In the genomic region with DNA sequence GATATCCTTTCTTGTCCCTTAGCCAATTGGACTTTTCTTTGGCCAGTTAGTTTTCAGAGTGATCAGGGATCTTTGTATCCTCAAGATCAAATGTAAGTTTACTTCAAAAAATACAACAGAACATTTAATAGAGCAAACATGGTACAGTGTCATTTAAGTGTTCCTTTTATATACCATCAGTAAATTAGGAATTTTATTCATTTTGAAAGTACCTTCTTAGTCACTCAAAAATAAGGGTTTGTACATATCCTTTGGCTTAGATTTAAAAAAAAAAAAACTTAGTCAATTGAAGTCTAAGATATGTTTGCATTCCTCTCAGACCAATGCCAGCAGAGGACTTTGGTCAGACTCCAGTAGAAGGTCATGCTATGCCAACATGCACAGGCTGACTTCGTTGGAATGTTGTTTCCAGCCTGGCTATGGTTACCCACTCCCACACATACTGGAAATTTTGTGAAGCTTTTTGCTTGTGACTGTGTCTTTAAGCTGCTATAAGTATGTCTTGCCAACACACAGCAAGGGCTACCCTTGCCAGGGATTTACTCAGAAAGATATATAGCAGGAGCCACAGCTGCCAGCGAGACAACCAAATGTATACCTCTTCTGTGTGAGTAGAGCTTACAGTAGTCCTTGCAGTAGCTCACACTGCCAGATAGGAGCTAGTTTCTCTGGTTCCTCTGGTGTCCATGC, we compare ENCODE assay signal across 1 cellular context.
TF ChIP-seq lines count a peak whose summit lies in the region.

No MANE protein-coding gene starts in this region.

TF ChIP-seq in GM12878, 131 proteins besides CTCF, POLR2A, EP300 and RAD21:
- no peak for TF ChIP-seq ZNF217 (IDR thresholded peaks at IDR 0.05)
- TF ChIP-seq JUNB (IDR thresholded peaks at IDR 0.05), result peak; percentile 90
- no peak for TF ChIP-seq ASH2L (IDR thresholded peaks at IDR 0.05; ENCODE audit: borderline replicate concordance, low read depth)
- 0 out of 2 replicates have a peak, but pooled peaks have one; percentile 42 for TF ChIP-seq MEF2A (IDR thresholded peaks at IDR 0.05; ENCODE audit: insufficient read depth, low read depth, low read length)
- TF ChIP-seq, protein P1, sequence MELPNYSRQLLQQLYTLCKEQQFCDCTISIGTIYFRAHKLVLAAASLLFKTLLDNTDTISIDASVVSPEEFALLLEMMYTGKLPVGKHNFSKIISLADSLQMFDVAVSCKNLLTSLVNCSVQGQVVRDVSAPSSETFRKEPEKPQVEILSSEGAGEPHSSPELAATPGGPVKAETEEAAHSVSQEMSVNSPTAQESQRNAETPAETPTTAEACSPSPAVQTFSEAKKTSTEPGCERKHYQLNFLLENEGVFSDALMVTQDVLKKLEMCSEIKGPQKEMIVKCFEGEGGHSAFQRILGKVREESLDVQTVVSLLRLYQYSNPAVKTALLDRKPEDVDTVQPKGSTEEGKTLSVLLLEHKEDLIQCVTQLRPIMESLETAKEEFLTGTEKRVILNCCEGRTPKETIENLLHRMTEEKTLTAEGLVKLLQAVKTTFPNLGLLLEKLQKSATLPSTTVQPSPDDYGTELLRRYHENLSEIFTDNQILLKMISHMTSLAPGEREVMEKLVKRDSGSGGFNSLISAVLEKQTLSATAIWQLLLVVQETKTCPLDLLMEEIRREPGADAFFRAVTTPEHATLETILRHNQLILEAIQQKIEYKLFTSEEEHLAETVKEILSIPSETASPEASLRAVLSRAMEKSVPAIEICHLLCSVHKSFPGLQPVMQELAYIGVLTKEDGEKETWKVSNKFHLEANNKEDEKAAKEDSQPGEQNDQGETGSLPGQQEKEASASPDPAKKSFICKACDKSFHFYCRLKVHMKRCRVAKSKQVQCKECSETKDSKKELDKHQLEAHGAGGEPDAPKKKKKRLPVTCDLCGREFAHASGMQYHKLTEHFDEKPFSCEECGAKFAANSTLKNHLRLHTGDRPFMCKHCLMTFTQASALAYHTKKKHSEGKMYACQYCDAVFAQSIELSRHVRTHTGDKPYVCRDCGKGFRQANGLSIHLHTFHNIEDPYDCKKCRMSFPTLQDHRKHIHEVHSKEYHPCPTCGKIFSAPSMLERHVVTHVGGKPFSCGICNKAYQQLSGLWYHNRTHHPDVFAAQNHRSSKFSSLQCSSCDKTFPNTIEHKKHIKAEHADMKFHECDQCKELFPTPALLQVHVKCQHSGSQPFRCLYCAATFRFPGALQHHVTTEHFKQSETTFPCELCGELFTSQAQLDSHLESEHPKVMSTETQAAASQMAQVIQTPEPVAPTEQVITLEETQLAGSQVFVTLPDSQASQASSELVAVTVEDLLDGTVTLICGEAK (IDR thresholded peaks at IDR 0.05; ENCODE audit: borderline replicate concordance), result no peak
- TF ChIP-seq RCOR1 (conservative IDR thresholded peaks at IDR 0.05; ENCODE audit: low read depth, low read length), result no peak
- TF ChIP-seq, protein P2, sequence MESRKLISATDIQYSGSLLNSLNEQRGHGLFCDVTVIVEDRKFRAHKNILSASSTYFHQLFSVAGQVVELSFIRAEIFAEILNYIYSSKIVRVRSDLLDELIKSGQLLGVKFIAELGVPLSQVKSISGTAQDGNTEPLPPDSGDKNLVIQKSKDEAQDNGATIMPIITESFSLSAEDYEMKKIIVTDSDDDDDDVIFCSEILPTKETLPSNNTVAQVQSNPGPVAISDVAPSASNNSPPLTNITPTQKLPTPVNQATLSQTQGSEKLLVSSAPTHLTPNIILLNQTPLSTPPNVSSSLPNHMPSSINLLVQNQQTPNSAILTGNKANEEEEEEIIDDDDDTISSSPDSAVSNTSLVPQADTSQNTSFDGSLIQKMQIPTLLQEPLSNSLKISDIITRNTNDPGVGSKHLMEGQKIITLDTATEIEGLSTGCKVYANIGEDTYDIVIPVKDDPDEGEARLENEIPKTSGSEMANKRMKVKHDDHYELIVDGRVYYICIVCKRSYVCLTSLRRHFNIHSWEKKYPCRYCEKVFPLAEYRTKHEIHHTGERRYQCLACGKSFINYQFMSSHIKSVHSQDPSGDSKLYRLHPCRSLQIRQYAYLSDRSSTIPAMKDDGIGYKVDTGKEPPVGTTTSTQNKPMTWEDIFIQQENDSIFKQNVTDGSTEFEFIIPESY (IDR thresholded peaks at IDR 0.05), result no peak
- no peak for TF ChIP-seq IKZF1 (conservative IDR thresholded peaks at IDR 0.05)
- TF ChIP-seq, protein P3, sequence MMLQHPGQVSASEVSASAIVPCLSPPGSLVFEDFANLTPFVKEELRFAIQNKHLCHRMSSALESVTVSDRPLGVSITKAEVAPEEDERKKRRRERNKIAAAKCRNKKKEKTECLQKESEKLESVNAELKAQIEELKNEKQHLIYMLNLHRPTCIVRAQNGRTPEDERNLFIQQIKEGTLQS (IDR thresholded peaks at IDR 0.05; ENCODE audit: borderline replicate concordance, extremely low read depth, low read depth, low read length), result no peak
- TF ChIP-seq, protein P4, sequence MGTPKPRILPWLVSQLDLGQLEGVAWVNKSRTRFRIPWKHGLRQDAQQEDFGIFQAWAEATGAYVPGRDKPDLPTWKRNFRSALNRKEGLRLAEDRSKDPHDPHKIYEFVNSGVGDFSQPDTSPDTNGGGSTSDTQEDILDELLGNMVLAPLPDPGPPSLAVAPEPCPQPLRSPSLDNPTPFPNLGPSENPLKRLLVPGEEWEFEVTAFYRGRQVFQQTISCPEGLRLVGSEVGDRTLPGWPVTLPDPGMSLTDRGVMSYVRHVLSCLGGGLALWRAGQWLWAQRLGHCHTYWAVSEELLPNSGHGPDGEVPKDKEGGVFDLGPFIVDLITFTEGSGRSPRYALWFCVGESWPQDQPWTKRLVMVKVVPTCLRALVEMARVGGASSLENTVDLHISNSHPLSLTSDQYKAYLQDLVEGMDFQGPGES (IDR thresholded peaks at IDR 0.05), result no peak
- no peak for TF ChIP-seq FOXK2 (IDR thresholded peaks at IDR 0.05)
- peak; percentile 11; the same call in 1 of the 2 replicates for TF ChIP-seq ZNF384 (IDR thresholded peaks at IDR 0.05; ENCODE audit: borderline replicate concordance, low read depth, low read length)
- no peak for TF ChIP-seq ZBED1 (IDR thresholded peaks at IDR 0.05; ENCODE audit: borderline replicate concordance)
- TF ChIP-seq ZNF207 (IDR thresholded peaks at IDR 0.05; ENCODE audit: borderline replicate concordance), result no peak
- TF ChIP-seq TCF7 (IDR thresholded peaks at IDR 0.05; ENCODE audit: borderline replicate concordance), result no peak
- TF ChIP-seq, protein P5, sequence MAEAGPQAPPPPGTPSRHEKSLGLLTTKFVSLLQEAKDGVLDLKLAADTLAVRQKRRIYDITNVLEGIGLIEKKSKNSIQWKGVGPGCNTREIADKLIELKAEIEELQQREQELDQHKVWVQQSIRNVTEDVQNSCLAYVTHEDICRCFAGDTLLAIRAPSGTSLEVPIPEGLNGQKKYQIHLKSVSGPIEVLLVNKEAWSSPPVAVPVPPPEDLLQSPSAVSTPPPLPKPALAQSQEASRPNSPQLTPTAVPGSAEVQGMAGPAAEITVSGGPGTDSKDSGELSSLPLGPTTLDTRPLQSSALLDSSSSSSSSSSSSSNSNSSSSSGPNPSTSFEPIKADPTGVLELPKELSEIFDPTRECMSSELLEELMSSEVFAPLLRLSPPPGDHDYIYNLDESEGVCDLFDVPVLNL (IDR thresholded peaks at IDR 0.05; ENCODE audit: low read depth, low read length), result no peak
- TF ChIP-seq LARP7 (IDR thresholded peaks at IDR 0.05), result no peak
- TF ChIP-seq EZH2 (IDR thresholded peaks at IDR 0.05; ENCODE audit: borderline replicate concordance, control insufficient read depth, low read depth, low read length), result no peak
- no peak for TF ChIP-seq ZNF274 (IDR thresholded peaks at IDR 0.05; ENCODE audit: insufficient read depth, insufficient read length)
- no peak for TF ChIP-seq CHD1 (IDR thresholded peaks at IDR 0.05; ENCODE audit: low read depth, low read length)
TF ChIP-seq in GM12878: peak in this region for 3.
